ENCODE assay signal across 21 cellular contexts in genomic region chr3:129415830-129416229, GRCh38. TPM values are rescaled to one million over a fixed set of nuclear protein-coding genes. Genes with fewer than 3 reads are reported as not detected.
DNase-seq lines count a peak whose midpoint lies in the region; ATAC-seq, FAIRE-seq and TF ChIP-seq lines count a peak whose summit lies in the region.
"Had no signal": no experiment of that assay in that cellular context is flagged by ENCODE, and none has a peak within 500 bp of the region (broad histone marks: within the 10 kb centered on the region; RNA-seq: fewer than 3 reads in every experiment).

No MANE protein-coding gene starts in this region.

- H4K91ac ChIP-seq in IMR-90 (ENCODE audit: insufficient read depth, low read depth, low read length) (peak overlapping the region; percentile 74), mesenchymal stem cell (ENCODE audit: low read length) (peak overlapping the region; percentile 60)

- H2BK20ac ChIP-seq in IMR-90 (ENCODE audit: low read depth, low read length): peak overlapping the region; percentile 97; the same call in 1 of the 2 replicates

- H3K79me1 ChIP-seq in IMR-90 (ENCODE audit: low read depth in 1 of 2, low read length in 2 of 2) (peaks cover 0 to 8% of the 10 kb centered on the region in 2 experiments; a peak in 1 of 4 replicates), mesenchymal stem cell (replicated peaks; ENCODE audit: low read length, poor library complexity, severe bottlenecking) (no peaks in the 10 kb centered on the region)

- TF ChIP-seq RAD21 in A549 (conservative IDR thresholded peaks at IDR 0.05 in 1 of 2, IDR thresholded peaks at IDR 0.05 in 1 of 2): no peak
- TF ChIP-seq RAD21 in IMR-90 (IDR thresholded peaks at IDR 0.05; ENCODE audit: low read length): no peak

- H3K27me3 ChIP-seq in IMR-90 (ENCODE audit: control insufficient read depth, insufficient read depth, low read length): no peaks in the 10 kb centered on the region
- H3K27me3 ChIP-seq in mesenchymal stem cell (ENCODE audit: control insufficient read depth in 1 of 2, insufficient read depth in 1 of 2, low read length in 2 of 2): no peaks in the 10 kb centered on the region

- no peak overlapping the region for H3K23ac ChIP-seq in IMR-90 (ENCODE audit: low read depth, low read length)
- no peak overlapping the region for H3K23ac ChIP-seq in mesenchymal stem cell (ENCODE audit: low read length in 2 of 2)

- POLR2A ChIA-PET in A549 (lab: Yijun Ruan, JAX) (no interaction called here), IMR-90 (lab: Charles Lee; ENCODE audit: unreplicated experiment) (interaction anchor here (0.6 kb wide), 1 partner anchor 23 kb away, joined by 3 read pairs; no protein-coding TSS in a partner anchor)

- H2BK120ac ChIP-seq in IMR-90 (ENCODE audit: low read depth, low read length): peak overlapping the region; percentile 95
- no peak overlapping the region for H2BK120ac ChIP-seq in mesenchymal stem cell (ENCODE audit: low read depth, low read length)

- H4K20me1 ChIP-seq in IMR-90 (ENCODE audit: insufficient read depth, low read length): peaks cover 11% of the 10 kb centered on the region
- H4K20me1 ChIP-seq: BLaER1 had no signal

- H3K9me1 ChIP-seq in IMR-90 (ENCODE audit: insufficient read depth, low read length): peaks cover 40% of the 10 kb centered on the region

- H3K56ac ChIP-seq in IMR-90 (ENCODE audit: extremely low read depth, insufficient read depth, low read length): no peak overlapping the region

- H4K5ac ChIP-seq in IMR-90 (ENCODE audit: low read depth, low read length): no peak overlapping the region

- 87% methylated on average over 6 of the region's 6 CpGs for WGBS in A549 (ENCODE audit: missing lambda C conversion rate)
- no CpG with 5 or more reads among the region's 6 CpGs for WGBS in IMR-90 (ENCODE audit: extremely low coverage in 2 of 2, insufficient read length in 1 of 2), 2 experiments
- 79% methylated on average over 5 of the region's 6 CpGs for WGBS in mesenchymal stem cell

- H3K27ac ChIP-seq in A549 (peak overlapping the region; percentile 93 to 94), IMR-90 (ENCODE audit: insufficient read depth, low read length) (no peak overlapping the region), mesenchymal stem cell (ENCODE audit: low read length, poor library complexity, severe bottlenecking) (no peak overlapping the region)
- H3K27ac ChIP-seq: BLaER1, C4-2B had no signal

- H3K4ac ChIP-seq in IMR-90 (ENCODE audit: low read depth, low read length) (peak overlapping the region; percentile 48), mesenchymal stem cell (ENCODE audit: low read depth in 1 of 2, low read length in 2 of 2) (peak overlapping the region; percentile 52 to 59)

- H3K27ac Mint-ChIP-seq in type B pancreatic cell: peak overlapping the region; percentile 56
- H3K27ac Mint-ChIP-seq: B cell; CD8-positive, alpha-beta T cell; HFFc6 had no signal

- H3K4me2 ChIP-seq in A549 (no peak overlapping the region), IMR-90 (ENCODE audit: low read depth, low read length) (no peak overlapping the region), mesenchymal stem cell (ENCODE audit: low read length, poor library complexity, severe bottlenecking) (no peak overlapping the region)
- H3K4me2 ChIP-seq: BLaER1 had no signal

- H2BK12ac ChIP-seq in mesenchymal stem cell (ENCODE audit: low read length in 2 of 2): peak overlapping the region; percentile 79 to 88

- H2AK9ac ChIP-seq in IMR-90 (replicated peaks; ENCODE audit: low read depth, low read length, poor library complexity): no peak overlapping the region

- H3K4me1 ChIP-seq in A549 (peaks cover 52% of the 10 kb centered on the region), IMR-90 (ENCODE audit: control insufficient read depth, insufficient read depth, low read length) (peaks cover 28% of the 10 kb centered on the region), mesenchymal stem cell (ENCODE audit: control insufficient read depth, insufficient read depth, low read depth, low read length) (peaks cover 14% of the 10 kb centered on the region)
- H3K4me1 ChIP-seq: HAP-1 had no signal

- intact Hi-C loops in IMR-90 (cut with micrococcal nuclease): no loop called here

- in situ Hi-C loops in IMR-90 (cut with MboI; ENCODE audit: low sequenced_read_pairs): no loop called here

- peaks cover 4% of the 10 kb centered on the region for H3K4me1 Mint-ChIP-seq in type B pancreatic cell (ENCODE audit: unreplicated experiment)
- H3K4me1 Mint-ChIP-seq: CD4-positive, CD25-positive, alpha-beta regulatory T cell had no signal

- H3K9ac ChIP-seq in IMR-90 (ENCODE audit: low read depth, low read length): no peak overlapping the region
- H3K9ac ChIP-seq in mesenchymal stem cell (ENCODE audit: low read length): no peak overlapping the region
- H3K9ac ChIP-seq: BLaER1 had no signal

- no peaks in the 10 kb centered on the region for H3K9me3 Mint-ChIP-seq in type B pancreatic cell
- H3K9me3 Mint-ChIP-seq: CD4-positive, CD25-positive, alpha-beta regulatory T cell; CD8-positive, alpha-beta T cell; HFFc6 had no signal

- H3K4me3 Mint-ChIP-seq in type B pancreatic cell: no peak overlapping the region
- H3K4me3 Mint-ChIP-seq: B cell; CD4-positive, CD25-positive, alpha-beta regulatory T cell; CD8-positive, alpha-beta T cell; HFFc6 had no signal

- FAIRE-seq in A549 (lab: Jason Lieb, UNC) (no peak), HTR-8/SVneo (lab: Jason Lieb, UNC) (no peak)
- FAIRE-seq: GM12891, GM18507, H54 had no signal

- peak overlapping the region; percentile 55; the same call in 1 of the 2 replicates for H3K14ac ChIP-seq in IMR-90 (replicated peaks; ENCODE audit: low read depth, low read length)
- no peak overlapping the region for H3K14ac ChIP-seq in mesenchymal stem cell (ENCODE audit: low read length in 2 of 2)

- TF ChIP-seq POLR2A in A549 (IDR thresholded peaks at IDR 0.05; ENCODE audit: low read length) (no peak), IMR-90 (IDR thresholded peaks at IDR 0.05; ENCODE audit: low read depth, low read length) (no peak)

- no TSS peak for BruUV-seq in IMR-90 (replicated peaks; lab: Mats Ljungman, UMichigan)

- H3K27me3 Mint-ChIP-seq in type B pancreatic cell: peaks cover 3% of the 10 kb centered on the region
- H3K27me3 Mint-ChIP-seq: B cell; CD4-positive, CD25-positive, alpha-beta regulatory T cell had no signal

- H2BK5ac ChIP-seq in IMR-90 (ENCODE audit: low read depth, low read length, poor library complexity, severe bottlenecking): no peak overlapping the region
- no peak overlapping the region for H2BK5ac ChIP-seq in mesenchymal stem cell (ENCODE audit: low read depth, low read length, poor library complexity, severe bottlenecking)

- ATAC-seq in A549 (no peak), IMR-90 (ENCODE audit: low read depth) (no peak)
- ATAC-seq: CD8-positive, alpha-beta T cell had no signal

- TF ChIP-seq EP300 in A549 (IDR thresholded peaks at IDR 0.05): no peak

- CTCF ChIA-PET in A549 (lab: Yijun Ruan, JAX) (no interaction called here), IMR-90 (lab: Yijun Ruan, JAX) (no interaction called here)

- H3K36me3 Mint-ChIP-seq in type B pancreatic cell: no peaks in the 10 kb centered on the region
- H3K36me3 Mint-ChIP-seq: CD8-positive, alpha-beta T cell had no signal

- no peak overlapping the region for H3K4me3 ChIP-seq in A549
- H3K4me3 ChIP-seq in IMR-90 (ENCODE audit: insufficient read depth, low read depth, low read length): no peak overlapping the region
- H3K4me3 ChIP-seq in mesenchymal stem cell (ENCODE audit: insufficient read depth in 1 of 2, low read depth in 1 of 2, low read length in 2 of 2): no peak overlapping the region
- H3K4me3 ChIP-seq: BLaER1, HAP-1 had no signal

- H2AK5ac ChIP-seq in IMR-90 (ENCODE audit: low read depth, low read length): peak overlapping the region; percentile 71; the same call in 1 of the 2 replicates
- peak overlapping the region; percentile 81 for H2AK5ac ChIP-seq in mesenchymal stem cell (ENCODE audit: low read length, severe bottlenecking)

- H2AFZ ChIP-seq in IMR-90 (replicated peaks; ENCODE audit: low read length, poor library complexity) (no peak overlapping the region), mesenchymal stem cell (ENCODE audit: low read depth, low read length) (no peak overlapping the region)

- H2BK15ac ChIP-seq in IMR-90 (ENCODE audit: low read depth, low read length): peak overlapping the region; percentile 75; the same call in 2 of the 3 replicates
- no peak overlapping the region for H2BK15ac ChIP-seq in mesenchymal stem cell (ENCODE audit: low read depth, poor library complexity, severe bottlenecking)

- H3K9me3 ChIP-seq in A549 (no peaks in the 10 kb centered on the region), IMR-90 (ENCODE audit: control insufficient read depth, insufficient read depth, low read length) (no peaks in the 10 kb centered on the region; the same call in 1 of the 2 replicates), mesenchymal stem cell (ENCODE audit: control insufficient read depth, low read length) (no peaks in the 10 kb centered on the region)
- H3K9me3 ChIP-seq: BLaER1, Caco-2, HAP-1 had no signal

- H3K36me3 ChIP-seq in IMR-90 (ENCODE audit: control insufficient read depth, insufficient read depth, low read length): no peaks in the 10 kb centered on the region
- no peaks in the 10 kb centered on the region for H3K36me3 ChIP-seq in mesenchymal stem cell (ENCODE audit: control insufficient read depth in 1 of 2, insufficient read depth in 2 of 2, low read depth in 1 of 2, low read length in 2 of 2)
- H3K36me3 ChIP-seq: BLaER1, HAP-1 had no signal

- TF ChIP-seq CTCF in A549 (IDR thresholded peaks at IDR 0.05): no peak
- TF ChIP-seq CTCF in IMR-90 (conservative IDR thresholded peaks at IDR 0.05; ENCODE audit: low read depth, low read length): no peak
- TF ChIP-seq CTCF in type B pancreatic cell (conservative IDR thresholded peaks at IDR 0.05): no peak

- DNase-seq in A549 (ENCODE audit: low read depth in 1 of 2, low spot score in 1 of 2) (no peak), IMR-90 (no peak), mesenchymal stem cell (no peak), type B pancreatic cell (ENCODE audit: extremely low spot score, unreplicated experiment) (no peak), GDM1 (lab: John Stamatoyannopoulos, UW) (no peak), HTR-8/SVneo (ENCODE audit: insufficient read length, low spot score) (no peak)
- DNase-seq: CD4-positive, CD25-positive, alpha-beta regulatory T cell; CD8-positive, alpha-beta T cell; DMS79; EL; GF-D8; GOT3; HFFc6 had no signal

- H3K18ac ChIP-seq in IMR-90 (ENCODE audit: low read depth, low read length) (no peak overlapping the region; the same call in 1 of the 2 replicates), mesenchymal stem cell (ENCODE audit: low read depth in 1 of 2, low read length in 2 of 2) (peak overlapping the region; percentile 17 to 49)

- dilution Hi-C loops in IMR-90 (cut with HindIII; ENCODE audit: low sequenced_read_pairs, unreplicated experiment): no loop called here

- no peak overlapping the region for H4K8ac ChIP-seq in IMR-90 (ENCODE audit: low read depth in 2 of 2, low read length in 2 of 2)
- no peak overlapping the region for H4K8ac ChIP-seq in mesenchymal stem cell (ENCODE audit: low read length)

RNA-seq across cellular contexts. Expression of gene EFCAB12, which starts 12.6 kb away (rescaled TPM):
- polyA plus RNA-seq in A549 (2011; rRNA removed): 0.62 and 0.82 TPM in 2 replicates
- polyA plus RNA-seq in A549 (2012; cell fraction: cytosol; rRNA removed): 0.53 and 0.56 TPM in 2 replicates
- polyA plus RNA-seq in A549 (2012; cell fraction: nucleus; rRNA removed): 2.4 and 2.8 TPM in 2 replicates
- 0.81 to 1.4 TPM (median 1.1 TPM) in 3 replicates for polyA plus RNA-seq in A549 (2017; fragmentation: RNase III; extraction: RNeasy Plus Mini Kit Qiagen cat#74134 plus additional on column Dnase treatment)
- 1.2 and 1.7 TPM in 2 replicates for polyA minus RNA-seq in A549 (2011; rRNA and poly(A)+ RNA removed)
- total RNA-seq in IMR-90 (2012; rRNA removed): under 0.01 TPM in 2 replicates
- polyA plus RNA-seq in IMR-90 (2012; rRNA removed): 0.09 and 0.17 TPM in 2 replicates
- polyA plus RNA-seq in IMR-90 (2012; cell fraction: cytosol; rRNA removed): 0.02 and 0.04 TPM in 2 replicates
- 0.41 and 0.62 TPM in 2 replicates for polyA plus RNA-seq in IMR-90 (2012; cell fraction: nucleus; rRNA removed; ENCODE audit: low replicate concordance)
- polyA plus RNA-seq in mesenchymal stem cell (2013, experiment 1 of 2): 0.39 TPM
- polyA plus RNA-seq in mesenchymal stem cell (2013, experiment 2 of 2): 0.42 TPM
- total RNA-seq in type B pancreatic cell (ENCODE audit: low replicate concordance): 1.2 and 6.0 TPM in 2 replicates

RNA-seq across cellular contexts. Expression of gene MBD4, which starts 23.9 kb away (rescaled TPM):
- 38.2 and 49.7 TPM in 2 replicates for polyA plus RNA-seq in A549 (2011; rRNA removed)
- 12.4 and 13.5 TPM in 2 replicates for polyA plus RNA-seq in A549 (2012; cell fraction: cytosol; rRNA removed)
- polyA plus RNA-seq in A549 (2012; cell fraction: nucleus; rRNA removed): 12.8 and 17.9 TPM in 2 replicates
- 26.4 to 32.7 TPM (median 31.4 TPM) in 3 replicates for polyA plus RNA-seq in A549 (2017; fragmentation: RNase III; extraction: RNeasy Plus Mini Kit Qiagen cat#74134 plus additional on column Dnase treatment)
- polyA minus RNA-seq in A549 (2011; rRNA and poly(A)+ RNA removed): 8.2 and 9.5 TPM in 2 replicates
- total RNA-seq in IMR-90 (2012; rRNA removed): 13.8 and 22.2 TPM in 2 replicates
- 14.9 and 15.0 TPM in 2 replicates for polyA plus RNA-seq in IMR-90 (2012; rRNA removed)
- 6.9 and 10.6 TPM in 2 replicates for polyA plus RNA-seq in IMR-90 (2012; cell fraction: cytosol; rRNA removed)
- 30.3 and 65.5 TPM in 2 replicates for polyA plus RNA-seq in IMR-90 (2012; cell fraction: nucleus; rRNA removed; ENCODE audit: low replicate concordance)
- 32.0 TPM for polyA plus RNA-seq in mesenchymal stem cell (2013, experiment 1 of 2)
- polyA plus RNA-seq in mesenchymal stem cell (2013, experiment 2 of 2): 31.3 TPM
- total RNA-seq in type B pancreatic cell (ENCODE audit: low replicate concordance): 22.6 and 28.6 TPM in 2 replicates

RNA-seq across cellular contexts. Expression of gene IFT122, which starts 24.2 kb away (rescaled TPM):
- polyA plus RNA-seq in A549 (2011; rRNA removed) (17.1 and 20.3 TPM in 2 replicates), A549 (2017; fragmentation: RNase III; extraction: RNeasy Plus Mini Kit Qiagen cat#74134 plus additional on column Dnase treatment) (15.0 to 16.8 TPM (median 15.1 TPM) in 3 replicates), IMR-90 (2012; rRNA removed) (16.8 and 17.1 TPM in 2 replicates)
- polyA plus RNA-seq in A549 (2012; cell fraction: cytosol; rRNA removed): 19.0 and 19.7 TPM in 2 replicates
- polyA plus RNA-seq in A549 (2012; cell fraction: nucleus; rRNA removed): 78.1 and 111 TPM in 2 replicates
- polyA minus RNA-seq in A549 (2011; rRNA and poly(A)+ RNA removed): 38.7 and 44.4 TPM in 2 replicates
- total RNA-seq in IMR-90 (2012; rRNA removed) (27.2 and 28.0 TPM in 2 replicates), type B pancreatic cell (ENCODE audit: low replicate concordance) (16.9 and 41.6 TPM in 2 replicates)
- 12.3 and 16.3 TPM in 2 replicates for polyA plus RNA-seq in IMR-90 (2012; cell fraction: cytosol; rRNA removed)
- polyA plus RNA-seq in IMR-90 (2012; cell fraction: nucleus; rRNA removed; ENCODE audit: low replicate concordance): 63.8 and 113 TPM in 2 replicates
- 8.0 TPM for polyA plus RNA-seq in mesenchymal stem cell (2013, experiment 1 of 2)
- 8.2 TPM for polyA plus RNA-seq in mesenchymal stem cell (2013, experiment 2 of 2)

Comparison
In these comparisons a context has a peak if more than half of its experiments do, and no peak if none do; other contexts are left out.
1. H3K27ac ChIP-seq: peak in A549 (2 of 2); none in IMR-90 (single experiment) and mesenchymal stem cell (single experiment).